8 cellular contexts compared by ENCODE assay signal in the genomic region with DNA sequence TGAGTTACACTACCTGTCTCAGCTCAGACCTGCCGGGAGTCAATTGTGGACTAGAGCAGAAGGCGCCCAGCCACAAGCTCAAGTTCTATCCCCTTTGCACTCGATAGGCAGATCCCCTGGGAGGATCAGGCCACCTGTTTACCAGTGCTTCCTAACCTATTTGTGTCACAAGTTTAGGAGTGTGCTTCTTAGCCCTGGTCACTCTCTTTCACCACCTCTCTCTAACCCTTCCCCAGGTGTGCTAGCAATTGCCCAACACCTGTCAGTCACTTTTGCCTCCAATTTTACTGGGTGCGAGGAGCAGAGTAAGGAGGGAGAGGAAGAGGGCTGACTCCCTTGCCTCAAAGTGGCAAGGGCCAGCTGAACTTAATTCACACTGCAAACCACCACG. TPM values are rescaled to one million over a fixed set of nuclear protein-coding genes. Genes with fewer than 3 reads are reported as not detected.
DNase-seq lines count a peak whose midpoint lies in the region; ATAC-seq lines count a peak whose summit lies in the region.

No MANE protein-coding gene starts in this region.

- H3K36me3 Mint-ChIP-seq in dendritic cell treated with granulocyte-macrophage colony-stimulating factor and Interleukin-4, amounts not matched to agents 40 ng/mL and 50 ng/mL, for 4 days (ENCODE audit: low read depth), result peaks cover 15% of the 10 kb centered on the region
- peaks cover 0 to 20% (median 5%) of the 10 kb centered on the region in 3 donors for H3K36me3 Mint-ChIP-seq in naive thymus-derived CD8-positive, alpha-beta T cell

- DNase-seq in Ammon's horn (ENCODE audit: low spot score) (peak; percentile 6), NCI-H82 (lab: John Stamatoyannopoulos, UW) (peak; percentile 100), NOMO-1 treated with DMSO at 0.1 percent for 48 hours (lab: John Stamatoyannopoulos, UW; ENCODE audit: unreplicated experiment) (no peak)
- no peak for DNase-seq in naive thymus-derived CD8-positive, alpha-beta T cell

- ATAC-seq in GM19324 (IDR thresholded peaks at IDR 0.05; ENCODE audit: low FRiP score, unreplicated experiment) (peak; percentile 33), GM18867 (IDR thresholded peaks at IDR 0.05; ENCODE audit: unreplicated experiment) (no peak), GM19023 (IDR thresholded peaks at IDR 0.05; ENCODE audit: unreplicated experiment) (no peak)
- no peak for ATAC-seq in naive thymus-derived CD8-positive, alpha-beta T cell

- no peaks in the 10 kb centered on the region for H3K27me3 Mint-ChIP-seq in dendritic cell treated with granulocyte-macrophage colony-stimulating factor and Interleukin-4, amounts not matched to agents 40 ng/mL and 50 ng/mL, for 4 days
- no peaks in the 10 kb centered on the region for H3K27me3 Mint-ChIP-seq in naive thymus-derived CD8-positive, alpha-beta T cell

- H3K27ac Mint-ChIP-seq in dendritic cell treated with granulocyte-macrophage colony-stimulating factor and Interleukin-4, amounts not matched to agents 40 ng/mL and 50 ng/mL, for 4 days, result peak overlapping the region; percentile 86
- H3K27ac Mint-ChIP-seq in naive thymus-derived CD8-positive, alpha-beta T cell, result peak overlapping the region; percentile 91 to 98 (median 94)

- peaks cover 22% of the 10 kb centered on the region for H3K4me1 Mint-ChIP-seq in dendritic cell treated with granulocyte-macrophage colony-stimulating factor and Interleukin-4, amounts not matched to agents 40 ng/mL and 50 ng/mL, for 4 days (ENCODE audit: low read depth)
- peaks cover 16 to 45% (median 42%) of the 10 kb centered on the region in 4 donors for H3K4me1 Mint-ChIP-seq in naive thymus-derived CD8-positive, alpha-beta T cell

- no peaks in the 10 kb centered on the region for H3K9me3 Mint-ChIP-seq in dendritic cell treated with granulocyte-macrophage colony-stimulating factor and Interleukin-4, amounts not matched to agents 40 ng/mL and 50 ng/mL, for 4 days
- H3K9me3 Mint-ChIP-seq in naive thymus-derived CD8-positive, alpha-beta T cell, result peaks cover 0 to 2% (median 0%) of the 10 kb centered on the region in 9 donors

- intact Hi-C loops in dendritic cell treated with granulocyte-macrophage colony-stimulating factor and Interleukin-4, amounts not matched to agents 40 ng/mL and 50 ng/mL, for 4 days (cut with micrococcal nuclease), result loop anchor here (5.0 to 10.0 kb wide), 2 partner anchors 122 to 1035 kb away; a partner anchor contains a TSS

- POLR2A ChIA-PET in naive thymus-derived CD8-positive, alpha-beta T cell (lab: Charles Lee), result interaction anchor here (1.1 to 2.9 kb wide), 3 partner anchors 10 to 121 kb away, joined by 3 to 20 read pairs (median 6); a partner anchor contains a TSS

- H3K4me3 Mint-ChIP-seq in dendritic cell treated with granulocyte-macrophage colony-stimulating factor and Interleukin-4, amounts not matched to agents 40 ng/mL and 50 ng/mL, for 4 days, result peak overlapping the region; percentile 88
- H3K4me3 Mint-ChIP-seq in naive thymus-derived CD8-positive, alpha-beta T cell, result peak overlapping the region; percentile 85 to 98 (median 94)

RNA-seq across cellular contexts. Expression of a gene that starts 0.7 kb away (rescaled TPM):
- 10 to 100 TPM; 18.6 to 18.8 TPM for total RNA-seq in naive thymus-derived CD8-positive, alpha-beta T cell
- polyA plus RNA-seq in naive thymus-derived CD8-positive, alpha-beta T cell, result 10 to 100 TPM in 1 of 3 donors, 1 to 10 TPM in 2; 6.9 to 12.3 (median 7.8) TPM

Comparison
In these comparisons a context has a peak if more than half of its experiments do, and no peak if none do; other contexts are left out.
1. DNase-seq: peak in Ammon's horn (single experiment) and NCI-H82 (single experiment); none in naive thymus-derived CD8-positive, alpha-beta T cell (0 of 10) and NOMO-1 treated with DMSO at 0.1 percent for 48 hours (single experiment).